Comparison of ENCODE assay signal across 17 cellular contexts in the genomic region with DNA sequence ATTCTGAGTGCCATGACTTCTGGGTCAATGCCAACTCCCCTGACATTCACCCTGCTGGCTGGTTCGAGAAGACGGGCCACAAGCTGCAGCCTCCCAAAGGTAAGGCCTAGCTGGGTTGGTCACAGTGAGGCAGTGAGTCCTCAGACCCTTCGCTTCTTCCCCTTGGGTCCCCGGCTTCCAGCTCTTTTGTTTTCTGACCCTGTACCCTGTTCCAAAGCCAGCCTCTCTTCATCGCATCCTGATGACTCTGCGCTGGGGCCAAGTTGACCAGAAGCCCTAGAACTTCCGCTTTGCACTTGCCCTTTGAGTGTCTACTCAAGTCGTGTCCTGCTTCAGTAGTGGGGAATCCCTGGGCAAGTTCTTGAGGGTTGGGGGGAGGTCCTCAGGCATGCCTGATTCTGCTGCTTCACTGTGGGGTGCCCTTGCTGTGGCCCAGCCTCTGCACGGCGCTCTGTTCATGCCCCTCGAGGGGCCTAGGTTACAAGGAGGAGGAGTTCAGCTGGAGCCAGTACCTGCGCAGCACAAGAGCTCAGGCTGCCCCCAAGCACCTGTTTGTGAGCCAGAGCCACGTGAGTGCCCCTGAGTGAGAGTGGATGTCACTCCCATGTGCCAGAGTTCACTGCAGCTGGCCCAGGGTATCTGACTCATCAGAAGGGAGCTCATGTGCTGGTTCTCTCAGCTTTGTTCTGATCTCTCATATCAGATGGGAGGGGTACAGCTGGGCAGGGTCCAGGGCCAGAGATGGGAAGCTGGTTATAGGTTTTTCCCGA. TPM values are rescaled to one million over a fixed set of nuclear protein-coding genes. Genes with fewer than 3 reads are reported as not detected.
DNase-seq lines count a peak whose midpoint lies in the region; ATAC-seq and TF ChIP-seq lines count a peak whose summit lies in the region.
"Had no signal": no experiment of that assay in that cellular context is flagged by ENCODE, and none has a peak within 500 bp of the region (broad histone marks: within the 10 kb centered on the region; RNA-seq: fewer than 3 reads in every experiment).

No MANE protein-coding gene starts in this region.

- H3K4me1 Mint-ChIP-seq in GM23338 (no peaks in the 10 kb centered on the region), endothelial cell (ENCODE audit: unreplicated experiment) (no peaks in the 10 kb centered on the region)
- H3K4me1 Mint-ChIP-seq in activated T-cell treated with anti-CD3 and anti-CD28 coated beads, Interleukin-2, amount 50 U/mL, for 4 hours (ENCODE audit: low read depth): no peaks in the 10 kb centered on the region

- H3K4me3 Mint-ChIP-seq in GM23338 (no peak overlapping the region), endothelial cell (ENCODE audit: unreplicated experiment) (no peak overlapping the region)
- H3K4me3 Mint-ChIP-seq in activated T-cell treated with anti-CD3 and anti-CD28 coated beads, Interleukin-2, amount 50 U/mL, for 4 hours: no peak overlapping the region
- H3K4me3 Mint-ChIP-seq: HFFc6 had no signal

- H3K36me3 Mint-ChIP-seq in GM23338 (ENCODE audit: low read depth) (no peaks in the 10 kb centered on the region; the same call in 2 of the 3 replicates), endothelial cell (ENCODE audit: low read depth, unreplicated experiment) (peaks cover 6% of the 10 kb centered on the region)
- H3K36me3 Mint-ChIP-seq in activated T-cell treated with anti-CD3 and anti-CD28 coated beads, Interleukin-2, amount 50 U/mL, for 4 hours (ENCODE audit: insufficient read depth): peaks cover 6% of the 10 kb centered on the region

- H3K4me1 ChIP-seq in GM23338 (ENCODE audit: insufficient read depth) (no peaks in the 10 kb centered on the region), OCI-LY3 (ENCODE audit: low read length) (peaks cover 13% of the 10 kb centered on the region), foreskin keratinocyte (no peaks in the 10 kb centered on the region), osteoblast (ENCODE audit: insufficient read depth, low read length) (peaks cover 12% of the 10 kb centered on the region), BE2C (no peaks in the 10 kb centered on the region)
- H3K4me1 ChIP-seq: uterus had no signal

- no peaks in the 10 kb centered on the region for H3K9me3 ChIP-seq in OCI-LY3 (ENCODE audit: insufficient read depth, low read length)
- H3K9me3 ChIP-seq in osteoblast (ENCODE audit: low read depth, low read length): no peaks in the 10 kb centered on the region
- H3K9me3 ChIP-seq in BE2C: no peaks in the 10 kb centered on the region; the same call in 1 of the 2 replicates
- H3K9me3 ChIP-seq: uterus had no signal

- H3K9me3 Mint-ChIP-seq in GM23338 (no peaks in the 10 kb centered on the region; the same call in 2 of the 3 replicates), endothelial cell (ENCODE audit: unreplicated experiment) (no peaks in the 10 kb centered on the region)
- H3K9me3 Mint-ChIP-seq in activated T-cell treated with anti-CD3 and anti-CD28 coated beads, Interleukin-2, amount 50 U/mL, for 4 hours: no peaks in the 10 kb centered on the region
- H3K9me3 Mint-ChIP-seq: HFFc6 had no signal

- H3K27ac Mint-ChIP-seq in GM23338 (0 out of 2 replicates have a peak overlapping the region, but pooled peaks have one; percentile 65), endothelial cell (ENCODE audit: unreplicated experiment) (no peak overlapping the region)
- H3K27ac Mint-ChIP-seq: HFFc6 had no signal

- H3K27me3 Mint-ChIP-seq in GM23338 (ENCODE audit: insufficient read depth, low read depth, poor library complexity): peaks cover 3% of the 10 kb centered on the region
- H3K27me3 Mint-ChIP-seq in activated T-cell treated with anti-CD3 and anti-CD28 coated beads, Interleukin-2, amount 50 U/mL, for 4 hours (ENCODE audit: low read depth): peaks cover 1% of the 10 kb centered on the region
- H3K27me3 Mint-ChIP-seq in endothelial cell (ENCODE audit: unreplicated experiment): peaks cover 5% of the 10 kb centered on the region

- DNase-seq in GM23338 (ENCODE audit: low spot score) (no peak), foreskin keratinocyte (no peak), osteoblast (ENCODE audit: insufficient read length, low spot score, missing footprints) (peak; percentile 77), endothelial cell (ENCODE audit: low spot score) (no peak), BE2C (no peak), ureter (ENCODE audit: low spot score) (no peak)
- DNase-seq in activated T-cell treated with anti-CD3 and anti-CD28 coated beads, Interleukin-2, amount 50 U/mL, for 4 hours: no peak
- DNase-seq: activated naive CD4-positive, alpha-beta T cell treated with anti-CD3 and anti-CD28 coated beads, Interleukin-2, amount 50 U/mL, for 16 hours; activated T-cell treated with anti-CD3 and anti-CD28 coated beads, Interleukin-2, amount 50 U/mL, for 48 hours; HFFc6; kidney; NCI-H1417 treated with DMSO at 0.1 percent for 48 hours; NCI-H2171 treated with DMSO at 0.1 percent for 48 hours; stimulated activated CD4-positive, alpha-beta T cell treated with anti-CD3 and anti-CD28 coated beads, Interleukin-2, amount 100 ng/mL, for 24 hours; T-helper 1 cell; uterus had no signal

- H3K27me3 ChIP-seq in GM23338 (ENCODE audit: insufficient read depth) (no peaks in the 10 kb centered on the region), OCI-LY3 (ENCODE audit: low read depth, low read length) (no peaks in the 10 kb centered on the region), foreskin keratinocyte (no peaks in the 10 kb centered on the region), osteoblast (ENCODE audit: insufficient read depth, low read length) (no peaks in the 10 kb centered on the region), BE2C (no peaks in the 10 kb centered on the region)
- H3K27me3 ChIP-seq: uterus had no signal

- no peak overlapping the region for H3K4me3 ChIP-seq in GM23338
- H3K4me3 ChIP-seq in OCI-LY3 (ENCODE audit: low read length): peak overlapping the region; percentile 2; the same call in 1 of the 2 replicates
- no peak overlapping the region for H3K4me3 ChIP-seq in osteoblast (ENCODE audit: insufficient read depth, low read length)
- H3K4me3 ChIP-seq in BE2C (ENCODE audit: low read depth, low read length): no peak overlapping the region
- H3K4me3 ChIP-seq: uterus had no signal

- ATAC-seq in GM23338 (no peak), foreskin keratinocyte (peak; percentile 31)
- ATAC-seq in activated T-cell treated with anti-CD3 and anti-CD28 coated beads, Interleukin-2, amount 50 U/mL, for 4 hours: no peak

- H3K4me2 ChIP-seq in GM23338: no peak overlapping the region
- peak overlapping the region; percentile 5 for H3K4me2 ChIP-seq in OCI-LY3 (ENCODE audit: low read length)
- H3K4me2 ChIP-seq in osteoblast (ENCODE audit: insufficient read depth, low read length): no peak overlapping the region

- TF ChIP-seq CTCF in GM23338 (conservative IDR thresholded peaks at IDR 0.05; ENCODE audit: low read depth in 2 of 2) (no peak), OCI-LY3 (IDR thresholded peaks at IDR 0.05; ENCODE audit: low read depth, low read length) (no peak), foreskin keratinocyte (conservative IDR thresholded peaks at IDR 0.05) (no peak), osteoblast (IDR thresholded peaks at IDR 0.05; ENCODE audit: extremely low read depth, low read depth, low read length) (no peak), endothelial cell (IDR thresholded peaks at IDR 0.05; ENCODE audit: unreplicated experiment) (no peak), BE2C (IDR thresholded peaks at IDR 0.05; ENCODE audit: low read depth, low read length) (no peak)

- H3K79me2 ChIP-seq in GM23338 (replicated peaks; ENCODE audit: insufficient read depth) (no peaks in the 10 kb centered on the region), OCI-LY3 (ENCODE audit: low read length) (no peaks in the 10 kb centered on the region), osteoblast (ENCODE audit: insufficient read depth, low read length) (no peaks in the 10 kb centered on the region)

- no peaks in the 10 kb centered on the region for H3F3A ChIP-seq in GM23338 (replicated peaks; ENCODE audit: low read depth)

- H3K36me3 ChIP-seq in GM23338 (ENCODE audit: insufficient read depth) (no peaks in the 10 kb centered on the region), OCI-LY3 (replicated peaks; ENCODE audit: low read depth, low read length) (no peaks in the 10 kb centered on the region), osteoblast (ENCODE audit: insufficient read depth, low read length) (no peaks in the 10 kb centered on the region), BE2C (no peaks in the 10 kb centered on the region)
- H3K36me3 ChIP-seq: uterus had no signal

- no peaks in the 10 kb centered on the region for H3K9me2 ChIP-seq in GM23338 (ENCODE audit: insufficient read depth)

- H3K27ac ChIP-seq in GM23338 (ENCODE audit: low read depth) (no peak overlapping the region), OCI-LY3 (ENCODE audit: low read length) (no peak overlapping the region), foreskin keratinocyte (no peak overlapping the region), osteoblast (ENCODE audit: low read depth, low read length) (no peak overlapping the region)
- H3K27ac ChIP-seq: uterus had no signal

- H3K9ac ChIP-seq in OCI-LY3 (ENCODE audit: low read length): no peak overlapping the region; the same call in 1 of the 2 replicates

- H2AFZ ChIP-seq in GM23338: no peak overlapping the region
- H2AFZ ChIP-seq in OCI-LY3 (ENCODE audit: low read depth, low read length): peak overlapping the region; percentile 3; the same call in 1 of the 2 replicates
- H2AFZ ChIP-seq in osteoblast (ENCODE audit: low read length): no peak overlapping the region

- H4K20me1 ChIP-seq in GM23338 (replicated peaks; ENCODE audit: insufficient read depth): no peaks in the 10 kb centered on the region
- no peaks in the 10 kb centered on the region for H4K20me1 ChIP-seq in OCI-LY3 (ENCODE audit: insufficient read depth, low read length)
- no peaks in the 10 kb centered on the region for H4K20me1 ChIP-seq in osteoblast (ENCODE audit: insufficient read depth, low read length)

RNA-seq across cellular contexts. Expression of a gene that starts 23.0 kb away (rescaled TPM):
- total RNA-seq in GM23338 (2014; rRNA removed; shearing (Covaris generic)): 17.4 and 33.6 TPM in 2 replicates
- 6.1 and 6.5 TPM in 2 replicates for polyA plus RNA-seq in GM23338 (2016; fragmentation: Nextera tagmentation; extraction: Ambion mirVana)
- total RNA-seq in foreskin keratinocyte: 4.2 and 4.8 TPM in 2 replicates
- polyA plus RNA-seq in foreskin keratinocyte: 1.5 and 2.4 TPM in 2 replicates
- total RNA-seq in osteoblast: 5.6 and 9.8 TPM in 2 replicates
- total RNA-seq in activated T-cell treated with anti-CD3 and anti-CD28 coated beads, Interleukin-2, amount 50 U/mL, for 4 hours: 1 to 10 TPM; 3.9 to 4.0 (median 4.0) TPM
- total RNA-seq in endothelial cell (ENCODE audit: unreplicated experiment): 19.8 TPM
- polyA plus RNA-seq in BE2C (2012; ENCODE audit: insufficient read depth, insufficient read length, low read depth): 2.2 TPM
- total RNA-seq in ureter: 24.7 TPM

RNA-seq across cellular contexts. Expression of a gene that starts 28.3 kb away (rescaled TPM):
- total RNA-seq in GM23338 (2014; rRNA removed; shearing (Covaris generic)): 0.08 and 0.42 TPM in 2 replicates
- 0.12 TPM in 1 of 2 replicates, not detected in the other for polyA plus RNA-seq in GM23338 (2016; fragmentation: Nextera tagmentation; extraction: Ambion mirVana)
- total RNA-seq in foreskin keratinocyte: 0.04 and 0.20 TPM in 2 replicates
- 0.03 TPM in 1 of 2 replicates, not detected in the other for polyA plus RNA-seq in foreskin keratinocyte
- under 0.01 and 0.29 TPM in 2 replicates for total RNA-seq in osteoblast
- under 1 TPM in 2 of 3 donors, not detected in 1; 0.18 to 0.32 TPM for total RNA-seq in activated T-cell treated with anti-CD3 and anti-CD28 coated beads, Interleukin-2, amount 50 U/mL, for 4 hours
- total RNA-seq in endothelial cell (ENCODE audit: unreplicated experiment): 0.85 TPM
- polyA plus RNA-seq in BE2C (2012; ENCODE audit: insufficient read depth, insufficient read length, low read depth): 0.54 TPM
- total RNA-seq in ureter: 29.8 TPM

Comparison
In these comparisons a context has a peak if more than half of its experiments do, and no peak if none do; other contexts are left out.
1. RNA of a gene that starts 28.3 kb away (total RNA-seq): 29.8 TPM in ureter (single experiment); 0.85 TPM in endothelial cell (single experiment), 0.08 to 0.42 TPM in GM23338, 0.18 to 0.32 TPM in activated T-cell treated with anti-CD3 and anti-CD28 coated beads, Interleukin-2, amount 50 U/mL, for 4 hours, 0.04 to 0.20 TPM in foreskin keratinocyte and under 0.01 to 0.29 TPM in osteoblast; every median in the first group is over 10 times any median in the second.